Comparison of ENCODE assay signal across 18 cellular contexts in the genomic region with DNA sequence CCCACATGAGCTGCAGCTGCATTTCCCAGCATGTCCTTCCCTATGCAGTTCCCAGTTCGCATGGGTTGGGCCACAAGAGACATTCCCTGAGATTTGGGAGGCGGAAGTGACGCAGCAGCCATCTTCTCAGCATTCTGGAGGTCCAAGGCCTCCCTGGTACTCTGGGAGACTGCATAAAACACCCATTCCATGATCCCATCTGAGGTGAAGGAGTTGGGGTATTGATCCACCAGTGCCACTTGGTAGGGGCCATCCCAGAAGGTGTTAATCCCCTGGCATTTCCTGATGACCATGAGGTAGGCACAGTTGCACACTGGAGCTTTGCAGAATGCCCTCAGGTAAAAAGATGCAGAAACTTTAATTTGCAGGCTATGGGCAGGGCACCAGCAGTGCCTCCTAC. TPM values are rescaled to one million over a fixed set of nuclear protein-coding genes. Genes with fewer than 3 reads are reported as not detected.
A peak's percentile ranks its signal among the peaks of the same experiment; 100 is the strongest.
DNase-seq lines count a peak whose midpoint lies in the region; ATAC-seq and TF ChIP-seq lines count a peak whose summit lies in the region.
"Had no signal": no experiment of that assay in that cellular context is flagged by ENCODE, and none has a peak within 500 bp of the region (broad histone marks: within the 10 kb centered on the region; RNA-seq: fewer than 3 reads in every experiment).

No MANE protein-coding gene starts in this region.

- H3K27ac Mint-ChIP-seq in neural progenitor cell: peak overlapping the region; percentile 57
- H3K27ac Mint-ChIP-seq: CD14-positive monocyte; CD4-positive, alpha-beta memory T cell; GM23338; H9 had no signal

- H3K36me3 Mint-ChIP-seq in neural progenitor cell: no peaks in the 10 kb centered on the region
- H3K36me3 Mint-ChIP-seq: CD14-positive monocyte; CD4-positive, alpha-beta memory T cell had no signal

- TF ChIP-seq CTCF in SK-N-SH (IDR thresholded peaks at IDR 0.05) (no peak), HEK293 (tag by site-specific recombination; IDR thresholded peaks at IDR 0.05) (no peak), neural progenitor cell (IDR thresholded peaks at IDR 0.05) (no peak), spleen (IDR thresholded peaks at IDR 0.05 in 8 of 11, conservative IDR thresholded peaks at IDR 0.05 in 3 of 11) (no peak)

- CTCF ChIA-PET in SK-N-SH (lab: Yijun Ruan, JAX): interaction anchor here (1.0 to 2.1 kb wide), 3 partner anchors 38 to 85 kb away, joined by 3 to 6 read pairs (median 4); no protein-coding TSS in a partner anchor
- CTCF ChIA-PET in HEK293 (lab: Yijun Ruan, JAX): interaction anchor here (0.7 to 4.0 kb wide), 5 partner anchors 8 to 63 kb away, joined by 3 to 18 read pairs (median 3); no protein-coding TSS in a partner anchor

- no peaks in the 10 kb centered on the region for H3K9me3 ChIP-seq in SK-N-SH
- no peaks in the 10 kb centered on the region; the same call in 1 of the 2 replicates for H3K9me3 ChIP-seq in HEK293 (ENCODE audit: control insufficient read depth, insufficient read depth, low read depth, low read length)
- H3K9me3 ChIP-seq in neural progenitor cell (ENCODE audit: low read depth): no peaks in the 10 kb centered on the region
- peaks cover 0 to 5% (median 0%) of the 10 kb centered on the region in 8 donors for H3K9me3 ChIP-seq in spleen
- H3K9me3 ChIP-seq: A549 had no signal

- H4K20me1 ChIP-seq in SK-N-SH (ENCODE audit: insufficient read depth): no peaks in the 10 kb centered on the region
- no peaks in the 10 kb centered on the region for H4K20me1 ChIP-seq in neural progenitor cell (ENCODE audit: low read depth)

- H2AFZ ChIP-seq in SK-N-SH (ENCODE audit: low read depth): no peak overlapping the region
- no peak overlapping the region for H2AFZ ChIP-seq in neural progenitor cell (replicated peaks)
- H2AFZ ChIP-seq: GM23338 had no signal

- H3K27ac ChIP-seq in SK-N-SH (ENCODE audit: low read depth in 2 of 2, low read length in 1 of 2): no peak overlapping the region
- H3K27ac ChIP-seq in HEK293 (ENCODE audit: extremely low read depth, low read depth, low read length): no peak overlapping the region
- no peak overlapping the region for H3K27ac ChIP-seq in neural progenitor cell
- H3K27ac ChIP-seq in spleen: no peak overlapping the region
- H3K27ac ChIP-seq: 22Rv1, A549 had no signal

- H3F3A ChIP-seq in SK-N-SH (replicated peaks; ENCODE audit: insufficient read depth) (no peaks in the 10 kb centered on the region), neural progenitor cell (ENCODE audit: low read depth) (peaks cover 3% of the 10 kb centered on the region)

- H3K4me1 ChIP-seq in SK-N-SH (ENCODE audit: control insufficient read depth in 1 of 2, insufficient read depth in 2 of 2, low read depth in 1 of 2, low read length in 1 of 2) (no peaks in the 10 kb centered on the region), HEK293 (ENCODE audit: control insufficient read depth, insufficient read depth, low read length) (no peaks in the 10 kb centered on the region), neural progenitor cell (no peaks in the 10 kb centered on the region), spleen (peaks cover 0 to 18% (median 0%) of the 10 kb centered on the region in 6 donors)
- H3K4me1 ChIP-seq: A549 had no signal

- no peak for TF ChIP-seq RAD21 in SK-N-SH (IDR thresholded peaks at IDR 0.05; ENCODE audit: low read length)

- DNase-seq in SK-N-SH: peak; percentile 2
- no peak for DNase-seq in neural progenitor cell (ENCODE audit: low spot score)
- peak; percentile 37 for DNase-seq in spleen
- DNase-seq in NCI-H748 (lab: John Stamatoyannopoulos, UW; ENCODE audit: unreplicated experiment): no peak
- DNase-seq in NCI-H526 treated with DMSO at 0.1 percent for 48 hours (lab: John Stamatoyannopoulos, UW): no peak
- DNase-seq: AML-193; CD4-positive, alpha-beta memory T cell; DMS153; DMS79; GDM1; H9 had no signal

- H3K79me2 ChIP-seq in SK-N-SH (ENCODE audit: insufficient read depth): no peaks in the 10 kb centered on the region
- no peaks in the 10 kb centered on the region for H3K79me2 ChIP-seq in neural progenitor cell (ENCODE audit: low read depth)

- intact Hi-C loops in spleen (cut with DNase I; ENCODE audit: low total_unique reads): no loop called here

- H3K4me2 ChIP-seq in SK-N-SH: no peak overlapping the region
- H3K4me2 ChIP-seq in neural progenitor cell: no peak overlapping the region
- H3K4me2 ChIP-seq: A549, GM23338 had no signal

- no peaks in the 10 kb centered on the region for H3K9me2 ChIP-seq in SK-N-SH

- H3K36me3 ChIP-seq in SK-N-SH (replicated peaks in 1 of 2; ENCODE audit: control insufficient read depth in 1 of 2, insufficient read depth in 2 of 2, low read length in 1 of 2) (no peaks in the 10 kb centered on the region), HEK293 (ENCODE audit: control insufficient read depth in 2 of 2, insufficient read depth in 1 of 2, low read length in 2 of 2) (no peaks in the 10 kb centered on the region), neural progenitor cell (no peaks in the 10 kb centered on the region), spleen (no peaks in the 10 kb centered on the region)

- H3K4me3 ChIP-seq in SK-N-SH (ENCODE audit: low read depth in 2 of 2, low read length in 1 of 2) (no peak overlapping the region), HEK293 (ENCODE audit: low read depth, low read length) (no peak overlapping the region), neural progenitor cell (no peak overlapping the region), spleen (no peak overlapping the region)
- H3K4me3 ChIP-seq: A549, GM23338 had no signal

- POLR2A ChIA-PET in SK-N-SH (lab: Yijun Ruan, JAX) (interaction anchor here (0.7 kb wide), 1 partner anchor 97 kb away, joined by 4 read pairs; no protein-coding TSS in a partner anchor), HEK293 (lab: Yijun Ruan, JAX) (no interaction called here)

- peaks cover 8% of the 10 kb centered on the region for H3K4me1 Mint-ChIP-seq in neural progenitor cell
- H3K4me1 Mint-ChIP-seq: CD14-positive monocyte; CD4-positive, alpha-beta memory T cell; GM23338 had no signal

- H3K27me3 Mint-ChIP-seq in neural progenitor cell (ENCODE audit: insufficient read depth, low read depth): peaks cover 10% of the 10 kb centered on the region
- H3K27me3 Mint-ChIP-seq: CD4-positive, alpha-beta memory T cell had no signal

- H3K4me3 Mint-ChIP-seq in neural progenitor cell: no peak overlapping the region
- H3K4me3 Mint-ChIP-seq: CD14-positive monocyte; CD4-positive, alpha-beta memory T cell; GM23338; H9 had no signal

- 51% methylated on average over 3 of the region's 3 CpGs for WGBS in SK-N-SH (ENCODE audit: low lambda C conversion rate)
- WGBS in spleen, 5 donors: 85 to 96% (median 93%) methylated on average over 2 to 3 of the region's 3 CpGs

- H3K9me3 Mint-ChIP-seq in neural progenitor cell: no peaks in the 10 kb centered on the region
- H3K9me3 Mint-ChIP-seq: CD4-positive, alpha-beta memory T cell; GM23338; H9 had no signal

- ATAC-seq in SK-N-SH treated with all-trans-retinoic acid at 6 μM for 48 hours (no peak), GM19467 (IDR thresholded peaks at IDR 0.05; ENCODE audit: unreplicated experiment) (no peak)
- ATAC-seq: A549, GM23338 had no signal

- TF ChIP-seq POLR2A in spleen (IDR thresholded peaks at IDR 0.05): no peak

- no peak for TF ChIP-seq EP300 in SK-N-SH (IDR thresholded peaks at IDR 0.05; ENCODE audit: borderline replicate concordance in 1 of 2, low read depth in 1 of 2, low read length in 1 of 2)

- H3K9ac ChIP-seq in SK-N-SH (no peak overlapping the region), neural progenitor cell (no peak overlapping the region)

- H3K27me3 ChIP-seq in SK-N-SH (ENCODE audit: insufficient read depth) (no peaks in the 10 kb centered on the region; the same call in 1 of the 2 replicates), neural progenitor cell (no peaks in the 10 kb centered on the region), spleen (replicated peaks in 1 of 7) (no peaks in the 10 kb centered on the region)

TF ChIP-seq in SK-N-SH, 30 proteins besides CTCF, POLR2A, EP300 and RAD21:
- TF ChIP-seq FOSL2 (IDR thresholded peaks at IDR 0.05; ENCODE audit: borderline replicate concordance, low read depth): no peak
- TF ChIP-seq YY1 (IDR thresholded peaks at IDR 0.05; ENCODE audit: low read depth): no peak
- no peak for TF ChIP-seq CHD2 (IDR thresholded peaks at IDR 0.05; ENCODE audit: low read length, partially characterized antibody)

TF ChIP-seq in SK-N-SH treated with all-trans-retinoic acid at 6 μM for 48 hours, 23 proteins besides CTCF, POLR2A, EP300 and RAD21 (continues in another document):
- no peak for TF ChIP-seq ZNF8 (CRISPR knock-in tag; IDR thresholded peaks at IDR 0.05)
- no peak for TF ChIP-seq ZNF70 (CRISPR knock-in tag; IDR thresholded peaks at IDR 0.05)
- TF ChIP-seq TCF4 (CRISPR knock-in tag; IDR thresholded peaks at IDR 0.05; ENCODE audit: borderline replicate concordance): no peak
- TF ChIP-seq PPARA (CRISPR knock-in tag; IDR thresholded peaks at IDR 0.05; ENCODE audit: borderline replicate concordance): no peak
- TF ChIP-seq CSDC2 (CRISPR knock-in tag; IDR thresholded peaks at IDR 0.05): no peak
- no peak for TF ChIP-seq ISL1 (CRISPR knock-in tag; IDR thresholded peaks at IDR 0.05)

TF ChIP-seq in HEK293, 187 proteins besides CTCF, POLR2A, EP300 and RAD21:
- TF ChIP-seq ZNF16 (tag by site-specific recombination; IDR thresholded peaks at IDR 0.05; ENCODE audit: low read depth): no peak
- TF ChIP-seq ZNF37A (tag by site-specific recombination; IDR thresholded peaks at IDR 0.05): peak; percentile 92

RNA-seq across cellular contexts. Expression of gene POP4, which starts 25.4 kb away (rescaled TPM):
- polyA plus RNA-seq in SK-N-SH (2012; rRNA removed) (67.7 and 75.4 TPM in 2 replicates), spleen (10 to 100 TPM; 54.5 to 69.1 (median 68.8) TPM)
- 64.9 and 76.8 TPM in 2 replicates for polyA plus RNA-seq in SK-N-SH (2012; cell fraction: cytosol; rRNA removed)
- 80.4 and 105 TPM in 2 replicates for polyA plus RNA-seq in SK-N-SH (2012; cell fraction: nucleus; rRNA removed)
- total RNA-seq in neural progenitor cell (ENCODE audit: low replicate concordance) (41.0 and 77.8 TPM in 2 replicates), spleen (10 to 100 TPM; 49.3 to 73.1 (median 60.7) TPM)

RNA-seq across cellular contexts. Expression of gene PLEKHF1, which starts 33.8 kb away (rescaled TPM):
- polyA plus RNA-seq in SK-N-SH (2012; rRNA removed): 3.9 TPM in 2 replicates
- 1.4 and 2.3 TPM in 2 replicates for polyA plus RNA-seq in SK-N-SH (2012; cell fraction: cytosol; rRNA removed)
- polyA plus RNA-seq in SK-N-SH (2012; cell fraction: nucleus; rRNA removed): 6.4 and 8.0 TPM in 2 replicates
- 1.2 and 1.4 TPM in 2 replicates for total RNA-seq in neural progenitor cell (ENCODE audit: low replicate concordance)
- total RNA-seq in spleen: 10 to 100 TPM; 12.4 to 28.0 (median 18.5) TPM
- 10 to 100 TPM in 2 of 3 donors, 1 to 10 TPM in 1; 9.7 to 18.6 (median 10.7) TPM for polyA plus RNA-seq in spleen

Comparison
In these comparisons a context has a peak if more than half of its experiments do, and no peak if none do; other contexts are left out.
1. DNase-seq: peak in SK-N-SH (single experiment) and spleen (single experiment); none in neural progenitor cell (single experiment), NCI-H748 (single experiment) and NCI-H526 treated with DMSO at 0.1 percent for 48 hours (single experiment).